ENCODE assay signal across 1 cellular context in the genomic region with DNA sequence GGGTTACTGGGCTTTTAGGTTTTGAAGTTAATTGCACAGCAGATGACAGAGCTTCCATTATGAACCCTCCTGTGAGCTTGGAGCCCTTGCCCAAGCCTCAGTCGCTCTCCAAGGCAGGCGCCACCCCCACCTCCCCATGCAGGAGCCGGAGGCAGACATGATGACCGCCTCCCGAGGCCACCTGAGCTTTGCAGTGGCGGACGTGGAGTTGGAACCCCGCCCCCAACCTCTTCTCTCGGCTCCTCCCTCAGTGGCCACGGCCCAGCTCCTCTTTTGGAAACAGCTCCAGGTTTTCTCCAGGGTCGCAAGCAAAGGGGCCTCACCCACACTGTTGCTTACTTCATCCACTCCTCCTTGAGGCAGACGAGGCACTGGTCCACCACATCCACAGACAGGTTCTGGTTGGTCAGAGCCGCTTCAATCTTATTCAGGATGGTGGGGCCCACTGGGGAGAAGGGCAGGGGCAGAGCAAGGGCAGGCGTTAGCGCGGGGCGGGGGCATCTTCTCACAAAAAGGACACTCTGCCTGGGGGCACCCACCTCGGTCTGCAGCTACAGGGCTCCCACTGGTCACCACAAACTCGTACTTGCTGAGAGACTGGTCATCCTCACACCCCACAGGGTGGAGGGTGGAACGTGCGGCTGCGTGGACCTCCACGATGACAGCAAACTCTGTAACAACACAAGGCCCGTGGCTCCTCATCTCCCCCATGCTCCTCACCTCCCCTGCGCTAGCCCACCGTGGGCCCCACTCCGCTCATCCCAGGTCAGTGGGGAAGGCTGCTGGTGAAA.
TF ChIP-seq lines count a peak whose summit lies in the region.

No MANE protein-coding gene starts in this region.

TF ChIP-seq in K562, 482 proteins besides CTCF, POLR2A, EP300 and RAD21:
- TF ChIP-seq POLR2G (IDR thresholded peaks at IDR 0.05; ENCODE audit: low read depth, low read length) (0 out of 2 replicates have a peak, but pooled peaks have one; percentile 17), RCOR1 (IDR thresholded peaks at IDR 0.05; ENCODE audit: borderline replicate concordance in 1 of 2, low read depth in 2 of 2, low read length in 2 of 2) (no peak)
